Comparison of ENCODE assay signal across 9 cellular contexts in the genomic region with DNA sequence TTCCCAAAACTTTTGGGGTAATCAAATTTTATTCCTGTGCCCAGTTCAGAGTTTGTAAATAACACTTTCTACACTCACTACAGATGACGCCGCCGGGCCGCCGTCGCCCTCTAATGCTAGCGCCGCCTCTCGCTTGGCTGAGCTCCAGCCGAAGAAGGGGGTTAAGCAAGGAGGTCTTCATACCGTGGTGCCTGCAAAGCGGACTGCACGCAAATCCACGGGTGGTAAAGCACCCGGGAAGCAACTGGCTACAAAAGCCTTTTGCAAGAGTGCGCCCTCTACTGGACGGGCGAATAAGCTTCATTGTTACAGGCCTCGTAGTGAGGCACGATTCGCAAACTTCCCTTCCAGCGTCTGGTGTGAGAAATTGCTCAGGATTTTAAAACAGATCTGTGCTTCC.
A peak's percentile ranks its signal among the peaks of the same experiment; 100 is the strongest.
DNase-seq lines count a peak whose midpoint lies in the region; ATAC-seq and TF ChIP-seq lines count a peak whose summit lies in the region.
"Had no signal": no experiment of that assay in that cellular context is flagged by ENCODE, and none has a peak within 500 bp of the region (broad histone marks: within the 10 kb centered on the region; RNA-seq: fewer than 3 reads in every experiment).

No MANE protein-coding gene starts in this region.

- no peak for ATAC-seq in GM21423 (IDR thresholded peaks at IDR 0.05; ENCODE audit: unreplicated experiment)
- ATAC-seq: gastroesophageal sphincter had no signal

- CTCF ChIA-PET in RWPE1 (lab: Yijun Ruan, JAX) = interaction anchor here (0.6 to 1.6 kb wide), 7 partner anchors 9 to 822 kb away, joined by 3 to 5 read pairs (median 4); no protein-coding TSS in a partner anchor

- DNase-seq in AML-193 (lab: John Stamatoyannopoulos, UW) (peak; percentile 18 to 50), GM12864 (ENCODE audit: low read depth) (peak; percentile 18), RWPE1 (ENCODE audit: low spot score) (no peak), iPS DF 19.7 (ENCODE audit: low read depth, low spot score) (peak; percentile 12), kidney glomerular epithelial cell (lab: John Stamatoyannopoulos, UW) (no peak), caudate nucleus (lab: John Stamatoyannopoulos, UW) (no peak), globus pallidus (ENCODE audit: low spot score) (no peak)

- TF ChIP-seq CTCF in GM12864 (IDR thresholded peaks at IDR 0.05; ENCODE audit: low read depth, low read length, missing control alignments) (peak; percentile 72), RWPE1 (conservative IDR thresholded peaks at IDR 0.05; ENCODE audit: low read depth) (peak; percentile 47)

- H3K4me3 ChIP-seq in GM12864 (ENCODE audit: low read depth, low read length) = no peak overlapping the region
- H3K4me3 ChIP-seq: gastroesophageal sphincter had no signal

- POLR2A ChIA-PET in RWPE1 (lab: Yijun Ruan, JAX; ENCODE audit: low non-redundant PET) = no interaction called here

- H3K27ac ChIP-seq in RWPE1 (no peak overlapping the region), caudate nucleus (ENCODE audit: low read depth, low read length) (no peak overlapping the region)
- H3K27ac ChIP-seq: gastroesophageal sphincter had no signal

Comparison
In these comparisons a context has a peak if more than half of its experiments do, and no peak if none do; other contexts are left out.
1. DNase-seq: peak in AML-193 (2 of 2), GM12864 (single experiment) and iPS DF 19.7 (single experiment); none in RWPE1 (single experiment), kidney glomerular epithelial cell (single experiment), caudate nucleus (0 of 61) and globus pallidus (single experiment).